18 cellular contexts compared by ENCODE assay signal in genomic region chr20:58137651-58138265, GRCh38.
"Had no signal": no experiment of that assay in that cellular context is flagged by ENCODE, and none has a peak within 500 bp of the region (broad histone marks: within the 10 kb centered on the region; RNA-seq: fewer than 3 reads in every experiment).

No MANE protein-coding gene starts in this region.

- ATAC-seq: activated naive CD4-positive, alpha-beta T cell treated with anti-CD3 and anti-CD28 coated beads, Interleukin-2, amount 50 U/mL, for 72 hours; activated T-cell treated with anti-CD3 and anti-CD28 coated beads, Interleukin-2, amount 50 U/mL, for 72 hours; left colon; right cardiac atrium; SK-N-SH treated with all-trans-retinoic acid at 6 μM for 48 hours; T-cell had no signal

- DNase-seq: activated CD4-positive, alpha-beta T cell treated with anti-CD3 and anti-CD28 coated beads, Interleukin-2, amount 10 ng/mL, durations not matched to agents 24 days and 14 days; activated gamma-delta T cell treated with Interleukin-2 at 50 U/mL for 16 hours; activated T-cell treated with anti-CD3 and anti-CD28 coated beads, Interleukin-2, amount 50 U/mL, for 72 hours; effector CD8-positive, alpha-beta T cell; left colon; right cardiac atrium; small intestine; stimulated activated CD4-positive, alpha-beta T cell treated with anti-CD3 and anti-CD28 coated beads, Interleukin-4, amount 100 ng/mL, for 1 hour; T-cell; T-helper 9 cell had no signal

- H3K9me3 Mint-ChIP-seq: activated CD4-positive, alpha-beta T cell treated with anti-CD3 and anti-CD28 coated beads, Interleukin-2, amount 10 ng/mL, durations not matched to agents 24 days and 14 days; activated naive CD4-positive, alpha-beta T cell treated with anti-CD3 and anti-CD28 coated beads, Interleukin-2, amount 50 U/mL, for 72 hours; activated T-cell treated with anti-CD3 and anti-CD28 coated beads, Interleukin-2, amount 50 U/mL, for 72 hours; dendritic cell treated with granulocyte-macrophage colony-stimulating factor and Interleukin-4, amounts not matched to agents 40 ng/mL and 50 ng/mL, for 4 days; T-cell had no signal

- H3K4me3 ChIP-seq: adrenal gland, hepatocyte, lung had no signal

- H3K4me1 Mint-ChIP-seq: activated CD4-positive, alpha-beta T cell treated with anti-CD3 and anti-CD28 coated beads, Interleukin-2, amount 10 ng/mL, durations not matched to agents 24 days and 14 days had no signal

- H3K4me3 Mint-ChIP-seq: activated CD4-positive, alpha-beta T cell treated with anti-CD3 and anti-CD28 coated beads, Interleukin-2, amount 10 ng/mL, durations not matched to agents 24 days and 14 days; activated T-cell treated with anti-CD3 and anti-CD28 coated beads, Interleukin-2, amount 50 U/mL, for 72 hours; dendritic cell treated with granulocyte-macrophage colony-stimulating factor and Interleukin-4, amounts not matched to agents 40 ng/mL and 50 ng/mL, for 4 days; mesothelial cell of epicardium; T-cell had no signal

- H3K36me3 Mint-ChIP-seq: activated naive CD4-positive, alpha-beta T cell treated with anti-CD3 and anti-CD28 coated beads, Interleukin-2, amount 50 U/mL, for 72 hours; mesothelial cell of epicardium; T-cell had no signal

- H3K4me1 ChIP-seq: adrenal gland had no signal

- H3K27ac ChIP-seq: adrenal gland, hepatocyte had no signal

- H3K36me3 ChIP-seq: adrenal gland had no signal

- H3K27ac Mint-ChIP-seq: activated CD4-positive, alpha-beta T cell treated with anti-CD3 and anti-CD28 coated beads, Interleukin-2, amount 10 ng/mL, durations not matched to agents 24 days and 14 days; activated naive CD4-positive, alpha-beta T cell treated with anti-CD3 and anti-CD28 coated beads, Interleukin-2, amount 50 U/mL, for 72 hours; activated T-cell treated with anti-CD3 and anti-CD28 coated beads, Interleukin-2, amount 50 U/mL, for 72 hours; dendritic cell treated with granulocyte-macrophage colony-stimulating factor and Interleukin-4, amounts not matched to agents 40 ng/mL and 50 ng/mL, for 4 days; mesothelial cell of epicardium; progenitor cell of endocrine pancreas; T-cell had no signal

- H3K9me3 ChIP-seq: adrenal gland had no signal
